Comparison of ENCODE assay signal across 18 cellular contexts in genomic region chr13:46535822-46536221, GRCh38.
"Had no signal": no experiment of that assay in that cellular context is flagged by ENCODE, and none has a peak within 500 bp of the region (broad histone marks: within the 10 kb centered on the region; RNA-seq: fewer than 3 reads in every experiment).

No MANE protein-coding gene starts in this region.

- H3K4me1 Mint-ChIP-seq: natural killer cell had no signal

- H3K9me3 Mint-ChIP-seq: activated CD4-positive, alpha-beta T cell treated with anti-CD3 and anti-CD28 coated beads, Interleukin-2, amount 10 ng/mL, durations not matched to agents 24 days and 14 days; activated CD8-positive, alpha-beta T cell treated with anti-CD3 and anti-CD28 coated beads for 36 hours; activated naive CD4-positive, alpha-beta T cell treated with anti-CD3 and anti-CD28 coated beads for 36 hours; natural killer cell; stimulated activated memory B cell treated with anti-CD40 and anti-IgM and Interleukin-4, amounts not matched to agents 10 μg/mL and 1 μg/mL and 100 μg/mL, for 72 hours had no signal

- H3K9me3 ChIP-seq: esophagus muscularis mucosa, pancreas, spleen, upper lobe of right lung had no signal

- H3K4me1 ChIP-seq: pancreas had no signal

- H3K4me3 ChIP-seq: esophagus muscularis mucosa, pancreas, spleen, upper lobe of right lung had no signal

- DNase-seq: activated CD4-positive, alpha-beta T cell treated with anti-CD3 and anti-CD28 coated beads, Interleukin-2, amount 10 ng/mL, durations not matched to agents 24 days and 14 days; activated CD8-positive, alpha-beta T cell treated with anti-CD3 and anti-CD28 coated beads for 36 hours; activated naive CD4-positive, alpha-beta T cell treated with anti-CD3 and anti-CD28 coated beads for 36 hours; activated T-cell treated with anti-CD3 and anti-CD28 coated beads, Interleukin-2, amount 50 U/mL, for 1 hour; aorta; brain microvascular endothelial cell; cortex of kidney; effector CD8-positive, alpha-beta T cell; mesendoderm; natural killer cell; pancreas; spleen; stimulated activated CD4-positive, alpha-beta T cell treated with anti-CD3 and anti-CD28 coated beads, Interleukin-4, amount 100 ng/mL, for 4 hours; T1000; upper lobe of right lung had no signal

- H3K27me3 Mint-ChIP-seq: activated CD8-positive, alpha-beta T cell treated with anti-CD3 and anti-CD28 coated beads for 36 hours; stimulated activated memory B cell treated with anti-CD40 and anti-IgM and Interleukin-4, amounts not matched to agents 10 μg/mL and 1 μg/mL and 100 μg/mL, for 72 hours had no signal

- H3K27me3 ChIP-seq: brain microvascular endothelial cell, esophagus muscularis mucosa, pancreas, spleen, upper lobe of right lung had no signal

- ATAC-seq: activated CD8-positive, alpha-beta T cell treated with anti-CD3 and anti-CD28 coated beads for 36 hours; natural killer cell; pancreas; sciatic nerve; stimulated activated memory B cell treated with anti-CD40 and anti-IgM and Interleukin-4, amounts not matched to agents 10 μg/mL and 1 μg/mL and 100 μg/mL, for 72 hours; upper lobe of right lung had no signal

- H3K36me3 ChIP-seq: brain microvascular endothelial cell, esophagus muscularis mucosa, pancreas, spleen, upper lobe of right lung had no signal

- H3K36me3 Mint-ChIP-seq: natural killer cell; stimulated activated memory B cell treated with anti-CD40 and anti-IgM and Interleukin-4, amounts not matched to agents 10 μg/mL and 1 μg/mL and 100 μg/mL, for 72 hours had no signal

- H3K27ac ChIP-seq: brain microvascular endothelial cell, esophagus muscularis mucosa, pancreas, spleen, upper lobe of right lung had no signal

- H3K27ac Mint-ChIP-seq: activated CD4-positive, alpha-beta T cell treated with anti-CD3 and anti-CD28 coated beads, Interleukin-2, amount 10 ng/mL, durations not matched to agents 24 days and 14 days; activated CD8-positive, alpha-beta T cell treated with anti-CD3 and anti-CD28 coated beads for 36 hours; activated naive CD4-positive, alpha-beta T cell treated with anti-CD3 and anti-CD28 coated beads for 36 hours; natural killer cell; stimulated activated memory B cell treated with anti-CD40 and anti-IgM and Interleukin-4, amounts not matched to agents 10 μg/mL and 1 μg/mL and 100 μg/mL, for 72 hours had no signal

- H3K4me3 Mint-ChIP-seq: activated CD4-positive, alpha-beta T cell treated with anti-CD3 and anti-CD28 coated beads, Interleukin-2, amount 10 ng/mL, durations not matched to agents 24 days and 14 days; activated CD8-positive, alpha-beta T cell treated with anti-CD3 and anti-CD28 coated beads for 36 hours; activated naive CD4-positive, alpha-beta T cell treated with anti-CD3 and anti-CD28 coated beads for 36 hours; natural killer cell; stimulated activated memory B cell treated with anti-CD40 and anti-IgM and Interleukin-4, amounts not matched to agents 10 μg/mL and 1 μg/mL and 100 μg/mL, for 72 hours had no signal
